18 cellular contexts compared by ENCODE assay signal in the genomic region with DNA sequence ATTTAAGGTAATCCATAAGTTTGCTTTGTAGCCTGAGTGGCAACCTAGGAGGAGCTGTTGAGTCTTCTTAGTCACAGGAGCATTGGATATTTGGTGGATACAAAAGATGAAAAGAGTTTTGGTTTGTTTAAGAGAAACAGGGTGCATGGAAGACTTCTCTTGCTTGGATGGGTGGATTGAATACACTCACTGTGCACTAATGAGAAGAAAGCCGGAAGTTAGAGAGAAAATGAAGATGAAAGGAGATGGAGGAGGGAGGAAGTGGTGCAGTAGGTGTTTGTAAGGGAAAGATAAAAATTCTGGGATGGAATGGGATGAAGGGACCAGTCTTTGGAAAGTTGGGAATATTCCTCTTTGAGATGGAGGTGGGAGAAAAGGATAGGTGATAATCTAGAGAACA. TPM values are rescaled to one million over a fixed set of nuclear protein-coding genes. Genes with fewer than 3 reads are reported as not detected.
DNase-seq lines count a peak whose midpoint lies in the region; ATAC-seq and TF ChIP-seq lines count a peak whose summit lies in the region.
"Had no signal": no experiment of that assay in that cellular context is flagged by ENCODE, and none has a peak within 500 bp of the region (broad histone marks: within the 10 kb centered on the region; RNA-seq: fewer than 3 reads in every experiment).

No MANE protein-coding gene starts in this region.

- H3K23ac ChIP-seq in mesendoderm (ENCODE audit: low read length) = no peak overlapping the region

- no CpG with 5 or more reads among the region's 1 CpG for WGBS in mesendoderm (ENCODE audit: extremely low coverage, insufficient coverage, low lambda C conversion rate)

- no peak for DNase-seq in CD8-positive, alpha-beta memory T cell
- DNase-seq in adipocyte (ENCODE audit: low read depth) (no peak), mesendoderm (peak; percentile 51), DMS53 (lab: John Stamatoyannopoulos, UW) (no peak), GDM1 (lab: John Stamatoyannopoulos, UW) (no peak)
- no peak for DNase-seq in T-helper 2 cell treated with Interferon-gamma antibody and Interleukin-4, amounts not matched to agents 5 μg/mL and 100 μg/mL, for 36 hours (ENCODE audit: low spot score)
- DNase-seq: activated CD4-positive, CD25-positive, alpha-beta regulatory T cell treated with anti-CD3 and anti-CD28 coated beads, Interleukin-2, amount 50 U/mL, for 72 hours; activated CD8-positive, alpha-beta memory T cell treated with anti-CD3 and anti-CD28 coated beads, Interleukin-2, amount 50 U/mL, for 4 hours; activated naive CD4-positive, alpha-beta T cell; lower lobe of right lung; NCI-H2029; NCI-H69; T-helper 2 cell had no signal

- H3K4me1 ChIP-seq in CD8-positive, alpha-beta memory T cell (ENCODE audit: insufficient read depth, low read length) = peaks cover 91% of the 10 kb centered on the region
- peaks cover 12% of the 10 kb centered on the region for H3K4me1 ChIP-seq in HEK293 (ENCODE audit: control insufficient read depth, insufficient read depth, low read length)
- H3K4me1 ChIP-seq in adipocyte (ENCODE audit: control insufficient read depth, insufficient read depth, low read length) = peaks cover 86% of the 10 kb centered on the region
- H3K4me1 ChIP-seq in mesendoderm (ENCODE audit: control insufficient read depth, low read depth, low read length) = peaks cover 11% of the 10 kb centered on the region

- no peaks in the 10 kb centered on the region for H3K79me1 ChIP-seq in mesendoderm (ENCODE audit: low read length)

- peaks cover 16% of the 10 kb centered on the region for H3K79me2 ChIP-seq in mesendoderm (ENCODE audit: control insufficient read depth, insufficient read depth, low read length)

- H3K27ac Mint-ChIP-seq in CD8-positive, alpha-beta memory T cell = no peak overlapping the region
- no peak overlapping the region for H3K27ac Mint-ChIP-seq in T-helper 2 cell treated with Interferon-gamma antibody and Interleukin-4, amounts not matched to agents 5 μg/mL and 100 μg/mL, for 36 hours
- H3K27ac Mint-ChIP-seq: nephron; stimulated activated effector memory CD8-positive, alpha-beta T cell treated with anti-CD3 and anti-CD28 coated beads, Interleukin-12 subunit alpha, Interleukin-12 subunit beta, amount 100 ng/mL, for 72 hours; type B pancreatic cell had no signal

- H3K36me3 ChIP-seq in CD8-positive, alpha-beta memory T cell (ENCODE audit: insufficient read depth, low read length) = no peaks in the 10 kb centered on the region
- H3K36me3 ChIP-seq in HEK293 (ENCODE audit: control insufficient read depth in 2 of 2, insufficient read depth in 1 of 2, low read length in 2 of 2) (no peaks in the 10 kb centered on the region; a peak in 1 of 3 replicates), adipocyte (ENCODE audit: control insufficient read depth, insufficient read depth, low read length, severe bottlenecking) (peaks cover 34% of the 10 kb centered on the region), mesendoderm (ENCODE audit: control insufficient read depth, insufficient read depth, low read length) (no peaks in the 10 kb centered on the region)
- H3K36me3 ChIP-seq: lower lobe of right lung had no signal

- H2BK15ac ChIP-seq in mesendoderm (replicated peaks; ENCODE audit: low read depth) = peak overlapping the region; percentile 11

- no peak for ATAC-seq in GM21737 (IDR thresholded peaks at IDR 0.05; ENCODE audit: unreplicated experiment)
- ATAC-seq: stimulated activated effector memory CD8-positive, alpha-beta T cell treated with anti-CD3 and anti-CD28 coated beads, Interleukin-12 subunit alpha, Interleukin-12 subunit beta, amount 100 ng/mL, for 72 hours had no signal

- H3K36me3 Mint-ChIP-seq in CD8-positive, alpha-beta memory T cell = peaks cover 0 to 4% (median 3%) of the 10 kb centered on the region in 3 donors
- peaks cover 46% of the 10 kb centered on the region for H3K36me3 Mint-ChIP-seq in T-helper 2 cell treated with Interferon-gamma antibody and Interleukin-4, amounts not matched to agents 5 μg/mL and 100 μg/mL, for 36 hours (ENCODE audit: low read depth)

- no peak overlapping the region for H4K5ac ChIP-seq in mesendoderm (ENCODE audit: low read length)

- H3K4me3 ChIP-seq in CD8-positive, alpha-beta memory T cell (ENCODE audit: low read length) = peak overlapping the region; percentile 4
- no peak overlapping the region for H3K4me3 ChIP-seq in HEK293 (ENCODE audit: low read depth, low read length)
- peak overlapping the region; percentile 65 for H3K4me3 ChIP-seq in adipocyte (ENCODE audit: low read length)
- no peak overlapping the region for H3K4me3 ChIP-seq in mesendoderm (ENCODE audit: low read length)
- H3K4me3 ChIP-seq: lower lobe of right lung had no signal

- H3K27me3 Mint-ChIP-seq in CD8-positive, alpha-beta memory T cell = no peaks in the 10 kb centered on the region
- no peaks in the 10 kb centered on the region for H3K27me3 Mint-ChIP-seq in T-helper 2 cell treated with Interferon-gamma antibody and Interleukin-4, amounts not matched to agents 5 μg/mL and 100 μg/mL, for 36 hours (ENCODE audit: low read depth)
- H3K27me3 Mint-ChIP-seq: type B pancreatic cell had no signal

- H3K9ac ChIP-seq in adipocyte (ENCODE audit: low read length) = no peak overlapping the region
- H3K9ac ChIP-seq in mesendoderm (ENCODE audit: low read length) = no peak overlapping the region

- CTCF ChIA-PET in CD8-positive, alpha-beta memory T cell (lab: Charles Lee) = no interaction called here
- CTCF ChIA-PET in HEK293 (lab: Yijun Ruan, JAX) = interaction anchor here (0.6 kb wide), 1 partner anchor 132 kb away, joined by 5 read pairs; no protein-coding TSS in a partner anchor

- no peak overlapping the region for H3K4me3 Mint-ChIP-seq in CD8-positive, alpha-beta memory T cell
- no peak overlapping the region for H3K4me3 Mint-ChIP-seq in T-helper 2 cell treated with Interferon-gamma antibody and Interleukin-4, amounts not matched to agents 5 μg/mL and 100 μg/mL, for 36 hours
- H3K4me3 Mint-ChIP-seq: nephron; stimulated activated effector memory CD8-positive, alpha-beta T cell treated with anti-CD3 and anti-CD28 coated beads, Interleukin-12 subunit alpha, Interleukin-12 subunit beta, amount 100 ng/mL, for 72 hours; type B pancreatic cell had no signal

- POLR2A ChIA-PET in CD8-positive, alpha-beta memory T cell (lab: Charles Lee) = no interaction called here
- POLR2A ChIA-PET in HEK293 (lab: Yijun Ruan, JAX) = no interaction called here

- H3K18ac ChIP-seq in mesendoderm (ENCODE audit: low read length) = peak overlapping the region; percentile 76

- peak overlapping the region; percentile 12 for H3K56ac ChIP-seq in mesendoderm (ENCODE audit: low read length)

- H2BK120ac ChIP-seq in mesendoderm (ENCODE audit: low read depth, low read length) = peak overlapping the region; percentile 45

- H4K8ac ChIP-seq in mesendoderm (ENCODE audit: low read depth, low read length) = no peak overlapping the region

- H3K4me2 ChIP-seq in mesendoderm (ENCODE audit: low read length) = no peak overlapping the region

- H3K9me3 ChIP-seq in CD8-positive, alpha-beta memory T cell (ENCODE audit: low read length) = no peaks in the 10 kb centered on the region
- H3K9me3 ChIP-seq in HEK293 (ENCODE audit: control insufficient read depth, insufficient read depth, low read depth, low read length) (no peaks in the 10 kb centered on the region), adipocyte (ENCODE audit: control insufficient read depth, low read length) (no peaks in the 10 kb centered on the region)
- H3K9me3 ChIP-seq: lower lobe of right lung had no signal

- H2AK5ac ChIP-seq in mesendoderm (ENCODE audit: low read length) = no peak overlapping the region

- peaks cover 22 to 35% (median 33%) of the 10 kb centered on the region in 3 donors for H3K4me1 Mint-ChIP-seq in CD8-positive, alpha-beta memory T cell
- H3K4me1 Mint-ChIP-seq in T-helper 2 cell treated with Interferon-gamma antibody and Interleukin-4, amounts not matched to agents 5 μg/mL and 100 μg/mL, for 36 hours (ENCODE audit: low read depth) = peaks cover 50% of the 10 kb centered on the region

- H3K27me3 ChIP-seq in CD8-positive, alpha-beta memory T cell (ENCODE audit: insufficient read depth, low read length, poor library complexity, severe bottlenecking) = no peaks in the 10 kb centered on the region
- H3K27me3 ChIP-seq in adipocyte (replicated peaks; ENCODE audit: control insufficient read depth, insufficient read depth, low read length) (no peaks in the 10 kb centered on the region), mesendoderm (ENCODE audit: insufficient read depth, low read length, poor library complexity) (no peaks in the 10 kb centered on the region)

- no peak overlapping the region for H3K27ac ChIP-seq in CD8-positive, alpha-beta memory T cell (ENCODE audit: low read depth, low read length)
- H3K27ac ChIP-seq in HEK293 (ENCODE audit: extremely low read depth, low read depth, low read length) (no peak overlapping the region), mesendoderm (ENCODE audit: low read depth, low read length) (peak overlapping the region; percentile 80)
- H3K27ac ChIP-seq: lower lobe of right lung had no signal

- TF ChIP-seq CTCF in HEK293 (tag by site-specific recombination; IDR thresholded peaks at IDR 0.05) = no peak

- H3K9me3 Mint-ChIP-seq in CD8-positive, alpha-beta memory T cell = no peaks in the 10 kb centered on the region
- no peaks in the 10 kb centered on the region for H3K9me3 Mint-ChIP-seq in T-helper 2 cell treated with Interferon-gamma antibody and Interleukin-4, amounts not matched to agents 5 μg/mL and 100 μg/mL, for 36 hours
- H3K9me3 Mint-ChIP-seq: nephron; stimulated activated effector memory CD8-positive, alpha-beta T cell treated with anti-CD3 and anti-CD28 coated beads, Interleukin-12 subunit alpha, Interleukin-12 subunit beta, amount 100 ng/mL, for 72 hours; type B pancreatic cell had no signal

- H2BK5ac ChIP-seq in mesendoderm (ENCODE audit: low read length) = no peak overlapping the region

- H3K4ac ChIP-seq in mesendoderm (ENCODE audit: low read depth, low read length) = no peak overlapping the region

TF ChIP-seq in HEK293, 187 proteins besides CTCF, POLR2A, EP300 and RAD21:
- TF ChIP-seq, protein P1, sequence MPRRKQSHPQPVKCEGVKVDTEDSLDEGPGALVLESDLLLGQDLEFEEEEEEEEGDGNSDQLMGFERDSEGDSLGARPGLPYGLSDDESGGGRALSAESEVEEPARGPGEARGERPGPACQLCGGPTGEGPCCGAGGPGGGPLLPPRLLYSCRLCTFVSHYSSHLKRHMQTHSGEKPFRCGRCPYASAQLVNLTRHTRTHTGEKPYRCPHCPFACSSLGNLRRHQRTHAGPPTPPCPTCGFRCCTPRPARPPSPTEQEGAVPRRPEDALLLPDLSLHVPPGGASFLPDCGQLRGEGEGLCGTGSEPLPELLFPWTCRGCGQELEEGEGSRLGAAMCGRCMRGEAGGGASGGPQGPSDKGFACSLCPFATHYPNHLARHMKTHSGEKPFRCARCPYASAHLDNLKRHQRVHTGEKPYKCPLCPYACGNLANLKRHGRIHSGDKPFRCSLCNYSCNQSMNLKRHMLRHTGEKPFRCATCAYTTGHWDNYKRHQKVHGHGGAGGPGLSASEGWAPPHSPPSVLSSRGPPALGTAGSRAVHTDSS (tag by site-specific recombination; IDR thresholded peaks at IDR 0.05) = no peak
- TF ChIP-seq ZNF366 (tag by site-specific recombination; conservative IDR thresholded peaks at IDR 0.05) (peak; percentile 40; the same call in 1 of the 2 replicates), ZNF248 (tag by site-specific recombination; IDR thresholded peaks at IDR 0.05) (no peak)
TF ChIP-seq in HEK293: peak in this region for 1.

RNA-seq across cellular contexts. Expression of a gene that starts 7.7 kb away (rescaled TPM):
- total RNA-seq in CD8-positive, alpha-beta memory T cell = 100 to 1,000 TPM; 131 to 135 TPM
- polyA plus RNA-seq in CD8-positive, alpha-beta memory T cell = 125 TPM
- 15.2 TPM for polyA plus RNA-seq in mesendoderm (2013, experiment 1 of 2)
- polyA plus RNA-seq in mesendoderm (2013, experiment 2 of 2) = 15.7 TPM

Comparison
In these comparisons a context has a peak if more than half of its experiments do, and no peak if none do; other contexts are left out.
1. H3K4me3 ChIP-seq: peak in CD8-positive, alpha-beta memory T cell (single experiment) and adipocyte (single experiment); none in HEK293 (single experiment) and mesendoderm (single experiment).